ENCODE assay signal across 13 cellular contexts in genomic region chr21:38267991-38268858, GRCh38. TPM values are rescaled to one million over a fixed set of nuclear protein-coding genes. Genes with fewer than 3 reads are reported as not detected.
DNase-seq lines count a peak whose midpoint lies in the region; ATAC-seq, FAIRE-seq and TF ChIP-seq lines count a peak whose summit lies in the region.
"Had no signal": no experiment of that assay in that cellular context is flagged by ENCODE, and none has a peak within 500 bp of the region (broad histone marks: within the 10 kb centered on the region; RNA-seq: fewer than 3 reads in every experiment).

No MANE protein-coding gene starts in this region.

- no peak overlapping the region for H3K9ac ChIP-seq in neuronal stem cell (ENCODE audit: low read depth, low read length, poor library complexity)

- no peaks in the 10 kb centered on the region for H3K27me3 ChIP-seq in bronchial epithelial cell (ENCODE audit: control insufficient read depth, insufficient read depth, low read length)
- H3K27me3 ChIP-seq in neuronal stem cell (ENCODE audit: control insufficient read depth in 3 of 3, insufficient read depth in 3 of 3, low read depth in 1 of 3, low read length in 3 of 3) = peaks cover 0 to 6% (median 0%) of the 10 kb centered on the region in 3 experiments
- no peaks in the 10 kb centered on the region for H3K27me3 ChIP-seq in ascending aorta
- H3K27me3 ChIP-seq: right atrium auricular region had no signal

- no peak overlapping the region for H2BK12ac ChIP-seq in neuronal stem cell (ENCODE audit: low read length)

- H3K36me3 ChIP-seq in bronchial epithelial cell (ENCODE audit: control insufficient read depth, insufficient read depth, low read length) (peaks cover 1% of the 10 kb centered on the region), neuronal stem cell (replicated peaks in 1 of 2; ENCODE audit: control insufficient read depth in 2 of 2, insufficient read depth in 2 of 2, low read length in 2 of 2) (no peaks in the 10 kb centered on the region), ascending aorta (no peaks in the 10 kb centered on the region)
- H3K36me3 ChIP-seq: right atrium auricular region had no signal

- H3K4me1 ChIP-seq in neuronal stem cell (ENCODE audit: control insufficient read depth in 2 of 2, insufficient read depth in 1 of 2, low read depth in 1 of 2, low read length in 2 of 2) (peaks cover 0 to 10% of the 10 kb centered on the region in 2 donors), ascending aorta (peaks cover 3 to 20% of the 10 kb centered on the region in 2 donors)
- H3K4me1 ChIP-seq: right atrium auricular region had no signal

- no peak overlapping the region for H3K14ac ChIP-seq in neuronal stem cell (ENCODE audit: low read length)

- no peak overlapping the region for H3K4me3 ChIP-seq in bronchial epithelial cell (ENCODE audit: low read depth, low read length)
- H3K4me3 ChIP-seq in neuronal stem cell (ENCODE audit: low read length in 2 of 2) = no peak overlapping the region
- no peak overlapping the region for H3K4me3 ChIP-seq in ascending aorta
- H3K4me3 ChIP-seq: right atrium auricular region had no signal

- ATAC-seq in GM21723 (IDR thresholded peaks at IDR 0.05; ENCODE audit: unreplicated experiment) = peak; percentile 53

- WGBS in neuronal stem cell (ENCODE audit: extremely low coverage in 2 of 2, insufficient read length in 2 of 2, insufficient replicate concordance in 1 of 2), 2 donors = no CpG with 5 or more reads among the region's 5 CpGs

- DNase-seq in GM10248 (ENCODE audit: extremely low spot score) (peak; percentile 30), bronchial epithelial cell (ENCODE audit: low read depth) (peak; percentile 91), neuronal stem cell (ENCODE audit: low spot score) (no peak), HCEC 1CT (no peak), ascending aorta (ENCODE audit: low spot score in 2 of 2) (no peak), GM10266 (ENCODE audit: extremely low spot score) (no peak), NCI-H510A (lab: John Stamatoyannopoulos, UW) (no peak)
- DNase-seq: activated CD4-positive, alpha-beta T cell treated with anti-CD3 and anti-CD28 coated beads, Interleukin-2, amount 10 ng/mL, durations not matched to agents 7 days and 5 days; anterior cingulate cortex; mesendoderm; NCI-H2081 had no signal

- no peak overlapping the region for H2AK5ac ChIP-seq in neuronal stem cell (ENCODE audit: low read depth, low read length)

- CTCF ChIA-PET in GM10248 (lab: Yijun Ruan, JAX) = no interaction called here

- TF ChIP-seq CTCF in GM10248 (IDR thresholded peaks at IDR 0.05; ENCODE audit: control extremely low read depth, extremely low read depth, low read depth, missing control alignments) (no peak), bronchial epithelial cell (IDR thresholded peaks at IDR 0.05; ENCODE audit: insufficient read depth, low read length, severe bottlenecking) (no peak), ascending aorta (IDR thresholded peaks at IDR 0.05) (no peak), GM10266 (IDR thresholded peaks at IDR 0.05; ENCODE audit: control insufficient read depth, insufficient read depth, low read depth, missing control alignments) (no peak)

- no peak overlapping the region for H2AFZ ChIP-seq in neuronal stem cell (ENCODE audit: low read length)

- H2BK5ac ChIP-seq in neuronal stem cell (ENCODE audit: low read length) = no peak overlapping the region

- no peak overlapping the region for H4K8ac ChIP-seq in neuronal stem cell (ENCODE audit: low read depth, low read length)

- H2BK15ac ChIP-seq in neuronal stem cell (ENCODE audit: low read length) = no peak overlapping the region

- no peaks in the 10 kb centered on the region for H3K79me1 ChIP-seq in neuronal stem cell (ENCODE audit: low read depth, low read length)

- POLR2A ChIA-PET in GM10248 (lab: Yijun Ruan, JAX) = no interaction called here

- H3K4ac ChIP-seq in neuronal stem cell (ENCODE audit: low read length) = no peak overlapping the region

- H3K9me3 ChIP-seq in neuronal stem cell (replicated peaks in 1 of 2; ENCODE audit: control insufficient read depth in 2 of 2, insufficient read depth in 1 of 2, low read depth in 1 of 2, low read length in 2 of 2) = no peaks in the 10 kb centered on the region
- no peaks in the 10 kb centered on the region for H3K9me3 ChIP-seq in ascending aorta
- H3K9me3 ChIP-seq: right atrium auricular region had no signal

- intact Hi-C loops in ascending aorta (cut with DNase I) = no loop called here

- H3K18ac ChIP-seq in neuronal stem cell (ENCODE audit: low read length) = peak overlapping the region; percentile 58

- H3K23ac ChIP-seq in neuronal stem cell (ENCODE audit: low read depth, low read length, poor library complexity) = no peak overlapping the region

- H3K27ac ChIP-seq in neuronal stem cell (replicated peaks; ENCODE audit: low read length) (no peak overlapping the region), ascending aorta (no peak overlapping the region)
- H3K27ac ChIP-seq: right atrium auricular region had no signal

- no peak overlapping the region for H4K91ac ChIP-seq in neuronal stem cell (ENCODE audit: low read depth, low read length, poor library complexity)

- FAIRE-seq in bronchial epithelial cell (lab: Jason Lieb, UNC) = no peak

- no peak overlapping the region for H2BK120ac ChIP-seq in neuronal stem cell (ENCODE audit: low read depth, low read length)

- H3K4me2 ChIP-seq in neuronal stem cell (ENCODE audit: insufficient read depth, low read length, poor library complexity, severe bottlenecking) = no peak overlapping the region

RNA-seq across cellular contexts. Expression of gene KCNJ15, which starts 11.4 kb away (rescaled TPM):
- total RNA-seq in bronchial epithelial cell (0.38 and 2.1 TPM in 2 replicates), ascending aorta (17.5 TPM)
- 0.07 TPM for polyA plus RNA-seq in neuronal stem cell (2013, experiment 1 of 2)
- polyA plus RNA-seq in neuronal stem cell (2013, experiment 2 of 2) = not detected
- total RNA-seq: activated CD4-positive, alpha-beta T cell treated with anti-CD3 and anti-CD28 coated beads, Interleukin-2, amount 10 ng/mL, durations not matched to agents 7 days and 5 days had no signal

Comparison
In these comparisons a context has a peak if more than half of its experiments do, and no peak if none do; other contexts are left out.
1. DNase-seq: peak in GM10248 (single experiment) and bronchial epithelial cell (single experiment); none in neuronal stem cell (single experiment), HCEC 1CT (single experiment), ascending aorta (0 of 2), GM10266 (single experiment) and NCI-H510A (single experiment).